8 cellular contexts compared by ENCODE assay signal in genomic region chr3:185253645-185254410, GRCh38. TPM values are rescaled to one million over a fixed set of nuclear protein-coding genes. Genes with fewer than 3 reads are reported as not detected.
DNase-seq lines count a peak whose midpoint lies in the region; ATAC-seq and TF ChIP-seq lines count a peak whose summit lies in the region.

TSS of gene EHHADH (minus strand) at chr3:185254049. CDS start at chr3:185254022, 27 bp downstream.

- H3K36me3 ChIP-seq in ES-I3 (ENCODE audit: insufficient read depth, low read length) (no peaks in the 10 kb centered on the region), ectodermal cell (ENCODE audit: control insufficient read depth, insufficient read depth, low read length) (no peaks in the 10 kb centered on the region), lung (ENCODE audit: control insufficient read depth in 2 of 2, insufficient read depth in 2 of 2, low read length in 2 of 2) (no peaks in the 10 kb centered on the region)

- no peak within 1 kb of the TSS for H3K27ac ChIP-seq in ectodermal cell (ENCODE audit: insufficient read depth, low read depth, low read length, poor library complexity, severe bottlenecking)
- peak within 1 kb of the TSS; percentile 84 to 92 for H3K27ac ChIP-seq in lung (ENCODE audit: low read depth in 1 of 2, low read length in 1 of 2)

- H3K4me3 ChIP-seq in ectodermal cell (ENCODE audit: insufficient read depth, low read depth, low read length) (peak within 1 kb of the TSS; percentile 44), lung (peak within 1 kb of the TSS; percentile 91)

- H3K9ac ChIP-seq in ES-I3 (ENCODE audit: low read depth, low read length): peak within 1 kb of the TSS; percentile 71; the same call in 1 of the 2 replicates

- WGBS in ectodermal cell, 2 experiments: 25 to 26% methylated on average over 53 of the region's 53 CpGs
- WGBS in lung, 2 donors: 5% methylated on average over 53 of the region's 53 CpGs

- H3K27me3 ChIP-seq in ectodermal cell (ENCODE audit: control insufficient read depth, insufficient read depth, low read length, poor library complexity, severe bottlenecking) (peaks cover 10% of the 10 kb centered on the region), lung (ENCODE audit: control insufficient read depth, insufficient read depth) (no peaks in the 10 kb centered on the region)

- peak; percentile 73 for DNase-seq in NCI-H345 (lab: John Stamatoyannopoulos, UW)
- peak; percentile 55 to 62 for DNase-seq in activated CD4-positive, alpha-beta T cell treated with anti-CD3 and anti-CD28 coated beads, Interleukin-2, amount 50 U/mL, for 48 hours
- peak; percentile 81 for DNase-seq in lung (ENCODE audit: low spot score)
- DNase-seq in stimulated activated CD4-positive, alpha-beta T cell treated with anti-CD3 and anti-CD28 coated beads, TNF-alpha, amount 100 ng/mL, for 4 hours (ENCODE audit: low read depth in 3 of 3): peak; percentile 10 to 23 (median 11)

- no peaks in the 10 kb centered on the region for H3K4me1 ChIP-seq in ES-I3 (ENCODE audit: insufficient read depth, low read length)
- H3K4me1 ChIP-seq in ectodermal cell (ENCODE audit: control insufficient read depth, insufficient read depth, low read length): no peaks in the 10 kb centered on the region
- peaks cover 0 to 3% of the 10 kb centered on the region in 2 donors for H3K4me1 ChIP-seq in lung (ENCODE audit: control insufficient read depth in 2 of 2, insufficient read depth in 2 of 2, low read length in 2 of 2)

- H3K9me3 ChIP-seq in ES-I3 (ENCODE audit: control insufficient read depth, insufficient read depth, low read length): no peaks in the 10 kb centered on the region
- H3K9me3 ChIP-seq in ectodermal cell (ENCODE audit: control insufficient read depth, low read length): no peaks in the 10 kb centered on the region
- no peaks in the 10 kb centered on the region for H3K9me3 ChIP-seq in lung (ENCODE audit: control insufficient read depth in 2 of 2, insufficient read depth in 1 of 2, low read length in 1 of 2)

- ATAC-seq in HG02642 (IDR thresholded peaks at IDR 0.05; ENCODE audit: poor library complexity, unreplicated experiment) (peak; percentile 88), lung (ENCODE audit: insufficient read depth, low FRiP score) (peak; percentile 98), HG02970 (IDR thresholded peaks at IDR 0.05; ENCODE audit: low FRiP score, unreplicated experiment) (no peak)

- no peak for TF ChIP-seq CTCF in lung (IDR thresholded peaks at IDR 0.05; ENCODE audit: control extremely low read depth, extremely low read depth)

RNA-seq across cellular contexts. Expression of gene EHHADH, which starts in this region (rescaled TPM):
- 3.6 TPM for polyA plus RNA-seq in ectodermal cell (2013, experiment 1 of 4)
- polyA plus RNA-seq in ectodermal cell (2013, experiment 2 of 4): 4.8 TPM
- 2.9 TPM for polyA plus RNA-seq in ectodermal cell (2013, experiment 3 of 4)
- polyA plus RNA-seq in ectodermal cell (2013, experiment 4 of 4): 2.8 TPM
- total RNA-seq in lung: 10 to 100 TPM in 1 of 2 donors, 1 to 10 TPM in 1; 9.0 to 11.1 TPM
- polyA plus RNA-seq in lung: 1 to 10 TPM; 2.8 to 3.6 TPM

Comparison
In these comparisons a context has a peak if more than half of its experiments do, and no peak if none do; other contexts are left out.
1. DNase-seq: peak in every context shown above with its lines; median percentile 81 in lung; 73 in NCI-H345; 58 in activated CD4-positive, alpha-beta T cell treated with anti-CD3 and anti-CD28 coated beads, Interleukin-2, amount 50 U/mL, for 48 hours; 11 in stimulated activated CD4-positive, alpha-beta T cell treated with anti-CD3 and anti-CD28 coated beads, TNF-alpha, amount 100 ng/mL, for 4 hours.